In the genomic region with DNA sequence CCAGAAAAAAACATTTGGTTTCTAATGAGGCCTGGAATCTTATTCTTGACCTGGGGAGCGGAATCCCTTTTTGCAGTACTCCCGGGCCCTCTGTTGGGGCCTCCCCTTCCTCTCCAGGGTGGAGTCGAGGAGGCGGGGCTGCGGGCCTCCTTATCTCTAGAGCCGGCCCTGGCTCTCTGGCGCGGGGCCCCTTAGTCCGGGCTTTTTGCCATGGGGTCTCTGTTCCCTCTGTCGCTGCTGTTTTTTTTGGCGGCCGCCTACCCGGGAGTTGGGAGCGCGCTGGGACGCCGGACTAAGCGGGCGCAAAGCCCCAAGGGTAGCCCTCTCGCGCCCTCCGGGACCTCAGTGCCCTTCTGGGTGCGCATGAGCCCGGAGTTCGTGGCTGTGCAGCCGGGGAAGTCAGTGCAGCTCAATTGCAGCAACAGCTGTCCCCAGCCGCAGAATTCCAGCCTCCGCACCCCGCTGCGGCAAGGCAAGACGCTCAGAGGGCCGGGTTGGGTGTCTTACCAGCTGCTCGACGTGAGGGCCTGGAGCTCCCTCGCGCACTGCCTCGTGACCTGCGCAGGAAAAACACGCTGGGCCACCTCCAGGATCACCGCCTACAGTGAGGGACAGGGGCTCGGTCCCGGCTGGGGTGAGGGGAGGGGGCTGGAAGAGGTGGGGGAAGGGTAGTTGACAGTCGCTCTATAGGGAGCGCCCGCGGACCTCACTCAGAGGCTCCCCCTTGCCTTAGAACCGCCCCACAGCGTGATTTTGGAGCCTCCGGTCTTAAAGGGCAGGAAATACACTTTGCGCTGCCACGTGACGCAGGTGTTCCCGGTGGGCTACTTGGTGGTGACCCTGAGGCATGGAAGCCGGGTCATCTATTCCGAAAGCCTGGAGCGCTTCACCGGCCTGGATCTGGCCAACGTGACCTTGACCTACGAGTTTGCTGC, we compare ENCODE assay signal across 8 cellular contexts. TPM values are rescaled to one million over a fixed set of nuclear protein-coding genes. Genes with fewer than 3 reads are reported as not detected.
DNase-seq lines count a peak whose midpoint lies in the region; ATAC-seq and TF ChIP-seq lines count a peak whose summit lies in the region.

A gene with protein sequence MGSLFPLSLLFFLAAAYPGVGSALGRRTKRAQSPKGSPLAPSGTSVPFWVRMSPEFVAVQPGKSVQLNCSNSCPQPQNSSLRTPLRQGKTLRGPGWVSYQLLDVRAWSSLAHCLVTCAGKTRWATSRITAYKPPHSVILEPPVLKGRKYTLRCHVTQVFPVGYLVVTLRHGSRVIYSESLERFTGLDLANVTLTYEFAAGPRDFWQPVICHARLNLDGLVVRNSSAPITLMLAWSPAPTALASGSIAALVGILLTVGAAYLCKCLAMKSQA (plus strand): TSS at position 153 of the 935 bp plus-strand sequence. CDS start 58 bp downstream, at position 211.

- H3K27ac Mint-ChIP-seq in activated CD4-positive, alpha-beta T cell treated with anti-CD3 and anti-CD28 coated beads, Interleukin-2, amount 10 ng/mL, durations not matched to agents 24 days and 14 days: peak within 1 kb of the TSS; percentile 26

- H3K27me3 Mint-ChIP-seq in activated CD4-positive, alpha-beta T cell treated with anti-CD3 and anti-CD28 coated beads, Interleukin-2, amount 10 ng/mL, durations not matched to agents 24 days and 14 days: peaks cover 30% of the 10 kb centered on the region

- H3K9me3 Mint-ChIP-seq in activated CD4-positive, alpha-beta T cell treated with anti-CD3 and anti-CD28 coated beads, Interleukin-2, amount 10 ng/mL, durations not matched to agents 24 days and 14 days: no peaks in the 10 kb centered on the region

- H3K4me3 Mint-ChIP-seq in activated CD4-positive, alpha-beta T cell treated with anti-CD3 and anti-CD28 coated beads, Interleukin-2, amount 10 ng/mL, durations not matched to agents 24 days and 14 days: peak within 1 kb of the TSS; percentile 67

- intact Hi-C loops in activated CD4-positive, alpha-beta T cell treated with anti-CD3 and anti-CD28 coated beads, Interleukin-2, amount 10 ng/mL, durations not matched to agents 24 days and 14 days (cut with micrococcal nuclease): loop anchor here (1.0 kb wide), 2 partner anchors 8 to 17 kb away; no protein-coding TSS in a partner anchor
- intact Hi-C loops in left ventricle myocardium inferior (cut with micrococcal nuclease): no loop called here

- H3K9me3 ChIP-seq in left ventricle myocardium inferior (replicated peaks): no peaks in the 10 kb centered on the region

- peaks cover 54% of the 10 kb centered on the region for H3K27me3 ChIP-seq in left ventricle myocardium inferior (ENCODE audit: low read depth)

- H3K27ac ChIP-seq in left ventricle myocardium inferior (replicated peaks): peak within 1 kb of the TSS; percentile 82

- peak within 1 kb of the TSS; percentile 61 for H3K4me3 ChIP-seq in left ventricle myocardium inferior

- no peak for TF ChIP-seq CTCF in left ventricle myocardium inferior (IDR thresholded peaks at IDR 0.05; ENCODE audit: borderline replicate concordance)

- peaks cover 35% of the 10 kb centered on the region for H3K36me3 Mint-ChIP-seq in activated CD4-positive, alpha-beta T cell treated with anti-CD3 and anti-CD28 coated beads, Interleukin-2, amount 10 ng/mL, durations not matched to agents 24 days and 14 days (ENCODE audit: low read depth)

- H3K4me1 ChIP-seq in left ventricle myocardium inferior: peaks cover 73% of the 10 kb centered on the region

- peaks cover 59% of the 10 kb centered on the region for H3K4me1 Mint-ChIP-seq in activated CD4-positive, alpha-beta T cell treated with anti-CD3 and anti-CD28 coated beads, Interleukin-2, amount 10 ng/mL, durations not matched to agents 24 days and 14 days

- DNase-seq in activated CD8-positive, alpha-beta memory T cell treated with anti-CD3 and anti-CD28 coated beads for 24 hours: peak; percentile 69
- no peak for DNase-seq in activated CD8-positive, alpha-beta memory T cell treated with anti-CD3 and anti-CD28 coated beads, Interleukin-2, amount 50 U/mL, for 4 hours
- peak; percentile 88 for DNase-seq in activated CD4-positive, alpha-beta T cell treated with anti-CD3 and anti-CD28 coated beads, Interleukin-2, amount 10 ng/mL, durations not matched to agents 24 days and 14 days
- peak; percentile 87 for DNase-seq in left ventricle myocardium inferior
- peak; percentile 28 for DNase-seq in stimulated activated CD4-positive, alpha-beta T cell treated with anti-CD3 and anti-CD28 coated beads, Interleukin-4, amount 100 ng/mL, for 24 hours
- no peak for DNase-seq in SW 1271 (lab: John Stamatoyannopoulos, UW)

- no peak for ATAC-seq in GM21717 (IDR thresholded peaks at IDR 0.05; ENCODE audit: unreplicated experiment)
- ATAC-seq in HG02884 (IDR thresholded peaks at IDR 0.05; ENCODE audit: unreplicated experiment): no peak

- peaks cover 30% of the 10 kb centered on the region for H3K36me3 ChIP-seq in left ventricle myocardium inferior

RNA-seq across cellular contexts. Expression of the gene that starts here (rescaled TPM):
- 0.71 and 0.79 TPM in 2 replicates for total RNA-seq in activated CD4-positive, alpha-beta T cell treated with anti-CD3 and anti-CD28 coated beads, Interleukin-2, amount 10 ng/mL, durations not matched to agents 24 days and 14 days
- total RNA-seq in left ventricle myocardium inferior: 0.36 TPM

Comparison
In these comparisons a context has a peak if more than half of its experiments do, and no peak if none do; other contexts are left out.
1. DNase-seq: peak in activated CD8-positive, alpha-beta memory T cell treated with anti-CD3 and anti-CD28 coated beads for 24 hours (single experiment) and stimulated activated CD4-positive, alpha-beta T cell treated with anti-CD3 and anti-CD28 coated beads, Interleukin-4, amount 100 ng/mL, for 24 hours (single experiment); none in activated CD8-positive, alpha-beta memory T cell treated with anti-CD3 and anti-CD28 coated beads, Interleukin-2, amount 50 U/mL, for 4 hours (single experiment) and SW 1271 (0 of 2).
2. Peak in DNase-seq in activated CD4-positive, alpha-beta T cell treated with anti-CD3 and anti-CD28 coated beads, Interleukin-2, amount 10 ng/mL, durations not matched to agents 24 days and 14 days; RNA of the gene not detected or under 1 TPM.
3. Peak in DNase-seq, H3K4me3 ChIP-seq and H3K27ac ChIP-seq in left ventricle myocardium inferior; RNA of the gene not detected or under 1 TPM.